23 cellular contexts compared by ENCODE assay signal in genomic region chr13:48876289-48876688, GRCh38.
"Had no signal": no experiment of that assay in that cellular context is flagged by ENCODE, and none has a peak within 500 bp of the region (broad histone marks: within the 10 kb centered on the region; RNA-seq: fewer than 3 reads in every experiment).

No MANE protein-coding gene starts in this region.

- DNase-seq: activated CD4-positive, alpha-beta memory T cell treated with anti-CD3 and anti-CD28 coated beads, Interleukin-2, amount 10 ng/mL, durations not matched to agents 7 days and 5 days; activated CD4-positive, alpha-beta T cell treated with anti-CD3 and anti-CD28 coated beads for 4 hours; activated CD4-positive, CD25-positive, alpha-beta regulatory T cell; activated effector memory CD4-positive, alpha-beta T cell treated with anti-CD3 and anti-CD28 coated beads, Interleukin-2, amount 50 U/mL, for 16 hours; activated naive CD4-positive, alpha-beta T cell treated with anti-CD3 and anti-CD28 coated beads, Interleukin-2, amount 10 ng/mL, durations not matched to agents 7 days and 5 days; activated T-cell treated with anti-CD3 and anti-CD28 coated beads for 4 hours; anterior cingulate cortex; effector memory CD8-positive, alpha-beta T cell; esophagus squamous epithelium; gastrocnemius medialis; hypothalamus; left ventricle myocardium inferior; midbrain; natural killer cell; retina; stimulated activated CD4-positive, alpha-beta T cell treated with anti-CD3 and anti-CD28 coated beads, Interleukin-2, amount 100 ng/mL, for 48 hours; stimulated activated CD8-positive, alpha-beta memory T cell treated with anti-CD3 and anti-CD28 coated beads, Interleukin-4, amount 100 ng/mL, for 48 hours; stimulated activated naive B cell treated with anti-CD40 and anti-IgM and Interleukin-4, amounts not matched to agents 10 μg/mL and 1 μg/mL and 100 μg/mL, for 72 hours; T1000; transverse colon had no signal

- H3K27ac ChIP-seq: esophagus squamous epithelium, gastrocnemius medialis, left ventricle myocardium inferior, transverse colon had no signal

- H3K4me3 Mint-ChIP-seq: activated CD4-positive, alpha-beta memory T cell treated with anti-CD3 and anti-CD28 coated beads, Interleukin-2, amount 10 ng/mL, durations not matched to agents 7 days and 5 days; activated naive CD4-positive, alpha-beta T cell treated with anti-CD3 and anti-CD28 coated beads, Interleukin-2, amount 10 ng/mL, durations not matched to agents 7 days and 5 days; brain; effector memory CD8-positive, alpha-beta T cell; natural killer cell; stimulated activated naive B cell treated with anti-CD40 and anti-IgM and Interleukin-4, amounts not matched to agents 10 μg/mL and 1 μg/mL and 100 μg/mL, for 72 hours; T-helper 1 cell treated with Interleukin-12 subunit alpha and Interleukin-12 subunit beta and Interleukin-4 antibody, amounts not matched to agents 30 μg/mL and 1 μg/mL, for 36 hours had no signal

- H3K27ac Mint-ChIP-seq: activated CD4-positive, alpha-beta memory T cell treated with anti-CD3 and anti-CD28 coated beads, Interleukin-2, amount 10 ng/mL, durations not matched to agents 7 days and 5 days; activated naive CD4-positive, alpha-beta T cell treated with anti-CD3 and anti-CD28 coated beads, Interleukin-2, amount 10 ng/mL, durations not matched to agents 7 days and 5 days; brain; effector memory CD8-positive, alpha-beta T cell; natural killer cell; progenitor cell of endocrine pancreas; stimulated activated naive B cell treated with anti-CD40 and anti-IgM and Interleukin-4, amounts not matched to agents 10 μg/mL and 1 μg/mL and 100 μg/mL, for 72 hours; T-helper 1 cell treated with Interleukin-12 subunit alpha and Interleukin-12 subunit beta and Interleukin-4 antibody, amounts not matched to agents 30 μg/mL and 1 μg/mL, for 36 hours had no signal

- H3K9me3 Mint-ChIP-seq: activated CD4-positive, alpha-beta memory T cell treated with anti-CD3 and anti-CD28 coated beads, Interleukin-2, amount 10 ng/mL, durations not matched to agents 7 days and 5 days; activated naive CD4-positive, alpha-beta T cell treated with anti-CD3 and anti-CD28 coated beads, Interleukin-2, amount 10 ng/mL, durations not matched to agents 7 days and 5 days; brain; effector memory CD8-positive, alpha-beta T cell; natural killer cell; stimulated activated naive B cell treated with anti-CD40 and anti-IgM and Interleukin-4, amounts not matched to agents 10 μg/mL and 1 μg/mL and 100 μg/mL, for 72 hours; T-helper 1 cell treated with Interleukin-12 subunit alpha and Interleukin-12 subunit beta and Interleukin-4 antibody, amounts not matched to agents 30 μg/mL and 1 μg/mL, for 36 hours had no signal

- H3K4me1 Mint-ChIP-seq: natural killer cell; stimulated activated naive B cell treated with anti-CD40 and anti-IgM and Interleukin-4, amounts not matched to agents 10 μg/mL and 1 μg/mL and 100 μg/mL, for 72 hours had no signal

- H3K4me1 ChIP-seq: esophagus squamous epithelium, gastrocnemius medialis had no signal

- H3K4me3 ChIP-seq: esophagus squamous epithelium, gastrocnemius medialis, left ventricle myocardium inferior, transverse colon had no signal

- H3K36me3 Mint-ChIP-seq: activated naive CD4-positive, alpha-beta T cell treated with anti-CD3 and anti-CD28 coated beads, Interleukin-2, amount 10 ng/mL, durations not matched to agents 7 days and 5 days; brain; natural killer cell; stimulated activated naive B cell treated with anti-CD40 and anti-IgM and Interleukin-4, amounts not matched to agents 10 μg/mL and 1 μg/mL and 100 μg/mL, for 72 hours had no signal

- H3K27me3 ChIP-seq: transverse colon had no signal

- H3K9me3 ChIP-seq: esophagus squamous epithelium, gastrocnemius medialis, left ventricle myocardium inferior, transverse colon had no signal

- H3K36me3 ChIP-seq: esophagus squamous epithelium, gastrocnemius medialis, left ventricle myocardium inferior, transverse colon had no signal
